Comparison of ENCODE assay signal across 33 cellular contexts in the genomic region with DNA sequence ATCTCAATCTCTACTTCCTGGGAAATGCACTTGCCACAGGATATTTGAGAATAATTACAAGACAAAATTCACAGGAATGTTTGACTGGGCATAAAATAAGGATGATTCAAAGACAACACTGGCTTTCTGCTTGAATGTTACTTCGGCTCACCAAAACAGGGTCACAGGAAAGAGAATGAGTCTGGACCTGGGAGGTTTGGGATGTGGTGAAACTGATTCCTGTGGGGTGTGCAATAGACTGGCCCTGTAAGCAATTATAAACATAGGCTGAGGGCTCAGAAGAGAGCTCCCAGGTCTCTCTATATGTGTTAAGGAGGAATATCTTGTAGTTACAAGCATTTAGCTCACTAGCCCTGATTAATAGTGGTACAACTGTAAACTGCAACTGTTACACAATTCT.
"Had no signal": no experiment of that assay in that cellular context is flagged by ENCODE, and none has a peak within 500 bp of the region (broad histone marks: within the 10 kb centered on the region; RNA-seq: fewer than 3 reads in every experiment).

No MANE protein-coding gene starts in this region.

- H3K4me3 ChIP-seq: MG63 had no signal

- ATAC-seq: activated CD8-positive, alpha-beta memory T cell treated with anti-CD3 and anti-CD28 coated beads, Interleukin-2, amount 10 ng/mL, durations not matched to agents 7 days and 5 days; activated T-cell treated with anti-CD3 and anti-CD28 coated beads, Interleukin-2, amount 50 U/mL, for 72 hours; activated T-helper 17 cell treated with anti-CD3 and anti-CD28 coated beads, Interleukin-2, amount 50 U/mL, for 72 hours had no signal

- H3K36me3 Mint-ChIP-seq: activated CD8-positive, alpha-beta memory T cell treated with anti-CD3 and anti-CD28 coated beads, Interleukin-2, amount 10 ng/mL, durations not matched to agents 7 days and 5 days; activated naive CD4-positive, alpha-beta T cell treated with anti-CD3 and anti-CD28 coated beads, Interleukin-2, amount 50 U/mL, for 24 hours; activated naive CD8-positive, alpha-beta T cell treated with anti-CD3 and anti-CD28 coated beads, Interleukin-2, amount 10 ng/mL, durations not matched to agents 7 days and 5 days had no signal

- H3K4me1 Mint-ChIP-seq: activated CD4-positive, alpha-beta memory T cell treated with anti-CD3 and anti-CD28 coated beads, Interleukin-2, amount 10 ng/mL, durations not matched to agents 7 days and 5 days; activated CD8-positive, alpha-beta memory T cell treated with anti-CD3 and anti-CD28 coated beads, Interleukin-2, amount 10 ng/mL, durations not matched to agents 7 days and 5 days; activated naive CD4-positive, alpha-beta T cell treated with anti-CD3 and anti-CD28 coated beads, Interleukin-2, amount 50 U/mL, for 24 hours; activated naive CD8-positive, alpha-beta T cell treated with anti-CD3 and anti-CD28 coated beads, Interleukin-2, amount 10 ng/mL, durations not matched to agents 7 days and 5 days; activated T-helper 17 cell treated with anti-CD3 and anti-CD28 coated beads, Interleukin-2, amount 50 U/mL, for 72 hours had no signal

- H3K27ac Mint-ChIP-seq: activated CD4-positive, alpha-beta memory T cell treated with anti-CD3 and anti-CD28 coated beads, Interleukin-2, amount 10 ng/mL, durations not matched to agents 7 days and 5 days; activated CD8-positive, alpha-beta memory T cell treated with anti-CD3 and anti-CD28 coated beads, Interleukin-2, amount 10 ng/mL, durations not matched to agents 7 days and 5 days; activated naive CD4-positive, alpha-beta T cell treated with anti-CD3 and anti-CD28 coated beads, Interleukin-2, amount 50 U/mL, for 24 hours; activated naive CD8-positive, alpha-beta T cell treated with anti-CD3 and anti-CD28 coated beads, Interleukin-2, amount 10 ng/mL, durations not matched to agents 7 days and 5 days; activated T-cell treated with anti-CD3 and anti-CD28 coated beads, Interleukin-2, amount 50 U/mL, for 72 hours; activated T-helper 17 cell treated with anti-CD3 and anti-CD28 coated beads, Interleukin-2, amount 50 U/mL, for 72 hours had no signal

- H3K9me3 ChIP-seq: MG63 had no signal

- H3K27ac ChIP-seq: brain microvascular endothelial cell, WERI-Rb-1 had no signal

- H3K9me3 Mint-ChIP-seq: activated naive CD4-positive, alpha-beta T cell treated with anti-CD3 and anti-CD28 coated beads, Interleukin-2, amount 50 U/mL, for 24 hours; activated T-helper 17 cell treated with anti-CD3 and anti-CD28 coated beads, Interleukin-2, amount 50 U/mL, for 72 hours had no signal

- DNase-seq: activated CD4-positive, alpha-beta memory T cell treated with anti-CD3 and anti-CD28 coated beads, Interleukin-2, amount 10 ng/mL, durations not matched to agents 7 days and 5 days; activated CD4-positive, alpha-beta T cell treated with anti-CD3 and anti-CD28 coated beads for 1 hour; activated CD4-positive, alpha-beta T cell treated with anti-CD3 and anti-CD28 coated beads for 48 hours; activated CD4-positive, CD25-positive, alpha-beta regulatory T cell; activated CD8-positive, alpha-beta memory T cell treated with anti-CD3 and anti-CD28 coated beads for 24 hours; activated CD8-positive, alpha-beta memory T cell treated with anti-CD3 and anti-CD28 coated beads, Interleukin-2, amount 10 ng/mL, durations not matched to agents 7 days and 5 days; activated effector memory CD4-positive, alpha-beta T cell treated with anti-CD3 and anti-CD28 coated beads, Interleukin-2, amount 50 U/mL, for 16 hours; activated naive CD4-positive, alpha-beta T cell; activated naive CD8-positive, alpha-beta T cell treated with anti-CD3 and anti-CD28 coated beads, Interleukin-2, amount 10 ng/mL, durations not matched to agents 7 days and 5 days; activated T-cell treated with anti-CD3 and anti-CD28 coated beads, Interleukin-2, amount 50 U/mL, for 1 hour; activated T-cell treated with anti-CD3 and anti-CD28 coated beads, Interleukin-2, amount 50 U/mL, for 72 hours; brain microvascular endothelial cell; central memory CD4-positive, alpha-beta T cell; Kasumi-1; KG1; MG63; NCI-H1048; NCI-H1105 treated with DMSO at 0.1 percent for 48 hours; NCI-H1436; NCI-H1694; NCI-H1930; NCI-H2081 treated with DMSO at 0.1 percent for 48 hours; NCI-H226; NCI-H524 treated with DMSO at 0.1 percent for 48 hours; OCI-M1; Right ventricle myocardium superior; SW 1271; T-helper 1 cell; T-helper 2 cell; T-helper 9 cell; WERI-Rb-1 had no signal

- H3K36me3 ChIP-seq: brain microvascular endothelial cell, MG63, WERI-Rb-1 had no signal

- H3K4me3 Mint-ChIP-seq: activated CD4-positive, alpha-beta memory T cell treated with anti-CD3 and anti-CD28 coated beads, Interleukin-2, amount 10 ng/mL, durations not matched to agents 7 days and 5 days; activated CD8-positive, alpha-beta memory T cell treated with anti-CD3 and anti-CD28 coated beads, Interleukin-2, amount 10 ng/mL, durations not matched to agents 7 days and 5 days; activated naive CD4-positive, alpha-beta T cell treated with anti-CD3 and anti-CD28 coated beads, Interleukin-2, amount 50 U/mL, for 24 hours; activated naive CD8-positive, alpha-beta T cell treated with anti-CD3 and anti-CD28 coated beads, Interleukin-2, amount 10 ng/mL, durations not matched to agents 7 days and 5 days; activated T-cell treated with anti-CD3 and anti-CD28 coated beads, Interleukin-2, amount 50 U/mL, for 72 hours; activated T-helper 17 cell treated with anti-CD3 and anti-CD28 coated beads, Interleukin-2, amount 50 U/mL, for 72 hours had no signal

- H3K27me3 ChIP-seq: brain microvascular endothelial cell, MG63 had no signal

- H3K27me3 Mint-ChIP-seq: activated CD4-positive, alpha-beta memory T cell treated with anti-CD3 and anti-CD28 coated beads, Interleukin-2, amount 10 ng/mL, durations not matched to agents 7 days and 5 days; activated CD8-positive, alpha-beta memory T cell treated with anti-CD3 and anti-CD28 coated beads, Interleukin-2, amount 10 ng/mL, durations not matched to agents 7 days and 5 days; activated naive CD8-positive, alpha-beta T cell treated with anti-CD3 and anti-CD28 coated beads, Interleukin-2, amount 10 ng/mL, durations not matched to agents 7 days and 5 days had no signal
